In the genomic region with DNA sequence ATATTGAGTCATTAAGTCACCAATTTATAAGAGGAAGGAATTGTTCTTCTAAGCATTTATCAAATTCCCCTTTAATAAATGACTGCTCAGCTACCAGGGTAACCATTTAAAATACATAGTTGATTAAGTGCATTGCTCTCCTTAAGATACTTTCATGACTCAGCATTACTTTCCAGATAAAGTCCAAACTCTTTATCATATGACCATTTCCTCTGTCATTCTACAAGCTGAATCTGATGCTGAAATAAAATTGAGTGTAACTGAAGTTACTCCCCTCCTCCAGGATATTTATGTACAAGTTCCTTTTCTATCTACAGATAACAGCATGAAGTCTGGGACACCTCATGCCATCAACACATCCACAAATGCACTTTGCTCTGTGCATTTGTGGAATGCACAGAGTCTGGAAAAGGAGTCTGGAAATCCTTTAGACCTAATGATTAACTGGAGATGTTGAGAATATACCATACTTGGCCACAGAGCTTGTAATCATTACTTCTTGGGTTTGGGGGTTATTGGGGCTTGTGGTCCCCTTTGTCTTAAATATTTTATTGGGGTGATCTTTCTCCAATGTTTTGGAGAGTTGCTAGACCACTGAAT, we compare ENCODE assay signal across 17 cellular contexts.
DNase-seq lines count a peak whose midpoint lies in the region; ATAC-seq, FAIRE-seq and TF ChIP-seq lines count a peak whose summit lies in the region.
"Had no signal": no experiment of that assay in that cellular context is flagged by ENCODE, and none has a peak within 500 bp of the region (broad histone marks: within the 10 kb centered on the region; RNA-seq: fewer than 3 reads in every experiment).

No MANE protein-coding gene starts in this region.

- no peak overlapping the region for H4K91ac ChIP-seq in IMR-90 (ENCODE audit: insufficient read depth, low read depth, low read length)

- no peaks in the 10 kb centered on the region for H3K36me3 ChIP-seq in IMR-90 (ENCODE audit: control insufficient read depth, insufficient read depth, low read length)
- H3K36me3 ChIP-seq in esophagus muscularis mucosa: no peaks in the 10 kb centered on the region
- H3K36me3 ChIP-seq: HAP-1 had no signal

- BruUV-seq in IMR-90 (replicated peaks; lab: Mats Ljungman, UMichigan): no TSS peak

- no peaks in the 10 kb centered on the region for H3K9me1 ChIP-seq in IMR-90 (ENCODE audit: insufficient read depth, low read length)

- H3K4ac ChIP-seq in IMR-90 (ENCODE audit: low read depth, low read length): no peak overlapping the region

- POLR2A ChIA-PET in A549 (lab: Yijun Ruan, JAX) (no interaction called here), IMR-90 (lab: Charles Lee; ENCODE audit: unreplicated experiment) (no interaction called here)

- no peak overlapping the region for H2AFZ ChIP-seq in IMR-90 (replicated peaks; ENCODE audit: low read length, poor library complexity)

- no peak for ATAC-seq in A549
- ATAC-seq in IMR-90 (ENCODE audit: low read depth): no peak
- ATAC-seq: CD8-positive, alpha-beta T cell had no signal

- H4K8ac ChIP-seq in IMR-90 (ENCODE audit: low read depth in 2 of 2, low read length in 2 of 2): no peak overlapping the region

- no peak for DNase-seq in A549 (ENCODE audit: low read depth in 1 of 2, low spot score in 1 of 2)
- no peak for DNase-seq in IMR-90
- DNase-seq in esophagus muscularis mucosa (ENCODE audit: extremely low spot score): peak; percentile 26
- peak; percentile 9 for DNase-seq in left kidney (ENCODE audit: low read depth, low spot score)
- DNase-seq in ACHN: no peak
- no peak for DNase-seq in HCEC 1CT
- DNase-seq in NCI-H146 (lab: John Stamatoyannopoulos, UW): no peak
- DNase-seq: CD8-positive, alpha-beta T cell; COR-L47; DND-41; GDM1; HFFc6 had no signal

- H3K4me1 ChIP-seq in A549 (no peaks in the 10 kb centered on the region), IMR-90 (ENCODE audit: control insufficient read depth, insufficient read depth, low read length) (no peaks in the 10 kb centered on the region), esophagus muscularis mucosa (no peaks in the 10 kb centered on the region)
- H3K4me1 ChIP-seq: HAP-1 had no signal

- no peaks in the 10 kb centered on the region; the same call in 2 of the 3 replicates for H3K9me3 ChIP-seq in A549
- peaks cover 7% of the 10 kb centered on the region for H3K9me3 ChIP-seq in IMR-90 (ENCODE audit: control insufficient read depth, insufficient read depth, low read length)
- H3K9me3 ChIP-seq in esophagus muscularis mucosa: no peaks in the 10 kb centered on the region
- H3K9me3 ChIP-seq: HAP-1 had no signal

- intact Hi-C loops in IMR-90 (cut with micrococcal nuclease) (no loop called here), esophagus muscularis mucosa (cut with DNase I) (no loop called here)

- H3K27ac ChIP-seq in A549: no peak overlapping the region
- H3K27ac ChIP-seq in IMR-90 (ENCODE audit: insufficient read depth, low read length): no peak overlapping the region
- no peak overlapping the region for H3K27ac ChIP-seq in esophagus muscularis mucosa (replicated peaks in 1 of 4)
- H3K27ac ChIP-seq: HL-60 had no signal

- H3K23ac ChIP-seq in IMR-90 (ENCODE audit: low read depth, low read length): no peak overlapping the region

- no peaks in the 10 kb centered on the region for H3K27me3 ChIP-seq in IMR-90 (ENCODE audit: control insufficient read depth, insufficient read depth, low read length)
- no peaks in the 10 kb centered on the region for H3K27me3 ChIP-seq in esophagus muscularis mucosa

- no peak overlapping the region for H2AK9ac ChIP-seq in IMR-90 (replicated peaks; ENCODE audit: low read depth, low read length, poor library complexity)

- no peak overlapping the region for H2BK5ac ChIP-seq in IMR-90 (ENCODE audit: low read depth, low read length, poor library complexity, severe bottlenecking)

- no peaks in the 10 kb centered on the region for H4K20me1 ChIP-seq in IMR-90 (ENCODE audit: insufficient read depth, low read length)

- no peak overlapping the region for H4K5ac ChIP-seq in IMR-90 (ENCODE audit: low read depth, low read length)

- H3K79me1 ChIP-seq in IMR-90 (ENCODE audit: low read depth in 1 of 2, low read length in 2 of 2): no peaks in the 10 kb centered on the region

- H3K56ac ChIP-seq in IMR-90 (ENCODE audit: extremely low read depth, insufficient read depth, low read length): no peak overlapping the region

- FAIRE-seq in A549 (lab: Jason Lieb, UNC): no peak
- FAIRE-seq: A204.1, GM12892, H1 had no signal

- CTCF ChIA-PET in A549 (lab: Yijun Ruan, JAX) (no interaction called here), IMR-90 (lab: Yijun Ruan, JAX) (no interaction called here)

- TF ChIP-seq POLR2A in A549 (IDR thresholded peaks at IDR 0.05; ENCODE audit: low read length) (no peak), IMR-90 (IDR thresholded peaks at IDR 0.05; ENCODE audit: low read depth, low read length) (no peak), esophagus muscularis mucosa (IDR thresholded peaks at IDR 0.05; ENCODE audit: low read depth) (no peak)

- no peak overlapping the region for H2AK5ac ChIP-seq in IMR-90 (ENCODE audit: low read depth, low read length)

- in situ Hi-C loops in IMR-90 (cut with MboI; ENCODE audit: low sequenced_read_pairs) (no loop called here), ACHN (cut with HindIII; ENCODE audit: low pct_ligation_motif_present, low pct_unique_long_range_greater_than_20kb, low sequenced_read_pairs) (no loop called here)

- no peak for TF ChIP-seq RAD21 in A549 (conservative IDR thresholded peaks at IDR 0.05 in 1 of 2, IDR thresholded peaks at IDR 0.05 in 1 of 2)
- TF ChIP-seq RAD21 in IMR-90 (IDR thresholded peaks at IDR 0.05; ENCODE audit: low read length): no peak

- H3K4me3 ChIP-seq in A549 (no peak overlapping the region), IMR-90 (ENCODE audit: insufficient read depth, low read depth, low read length) (no peak overlapping the region), esophagus muscularis mucosa (no peak overlapping the region)
- H3K4me3 ChIP-seq: HAP-1 had no signal

- no peak overlapping the region for H2BK120ac ChIP-seq in IMR-90 (ENCODE audit: low read depth, low read length)

- TF ChIP-seq EP300 in A549 (IDR thresholded peaks at IDR 0.05) (no peak), esophagus muscularis mucosa (IDR thresholded peaks at IDR 0.05) (no peak)

- TF ChIP-seq CTCF in A549 (IDR thresholded peaks at IDR 0.05): no peak
- TF ChIP-seq CTCF in IMR-90 (conservative IDR thresholded peaks at IDR 0.05; ENCODE audit: low read depth, low read length): no peak
- TF ChIP-seq CTCF in esophagus muscularis mucosa (IDR thresholded peaks at IDR 0.05): no peak

- no peak overlapping the region for H3K4me2 ChIP-seq in A549
- H3K4me2 ChIP-seq in IMR-90 (ENCODE audit: low read depth, low read length): no peak overlapping the region

- no peak overlapping the region for H3K18ac ChIP-seq in IMR-90 (ENCODE audit: low read depth, low read length)

- H3K9ac ChIP-seq in IMR-90 (ENCODE audit: low read depth, low read length): no peak overlapping the region

- no peak overlapping the region for H2BK20ac ChIP-seq in IMR-90 (ENCODE audit: low read depth, low read length)

- dilution Hi-C loops in IMR-90 (cut with HindIII; ENCODE audit: low sequenced_read_pairs, unreplicated experiment): no loop called here

- no peak overlapping the region for H2BK15ac ChIP-seq in IMR-90 (ENCODE audit: low read depth, low read length)

- H3K14ac ChIP-seq in IMR-90 (replicated peaks; ENCODE audit: low read depth, low read length): no peak overlapping the region

TF ChIP-seq in A549, 52 proteins besides CTCF, POLR2A, EP300 and RAD21:
- TF ChIP-seq HOXB5 (CRISPR knock-in tag; IDR thresholded peaks at IDR 0.05): no peak
- TF ChIP-seq MAFK (IDR thresholded peaks at IDR 0.05; ENCODE audit: partially characterized antibody): peak; percentile 86
- peak; percentile 62; the same call in 1 of the 2 replicates for TF ChIP-seq NFE2L2 (conservative IDR thresholded peaks at IDR 0.05; ENCODE audit: low read length)

TF ChIP-seq in IMR-90, 13 proteins besides CTCF, POLR2A, EP300 and RAD21:
- TF ChIP-seq MAFK (IDR thresholded peaks at IDR 0.05; ENCODE audit: low read depth, low read length) (peak; percentile 56), NFE2L2 (IDR thresholded peaks at IDR 0.05; ENCODE audit: low read depth, low read length) (peak; percentile 46; the same call in 1 of the 2 replicates), CHD1 (IDR thresholded peaks at IDR 0.05; ENCODE audit: low read depth, low read length) (no peak)

Comparison
In these comparisons a context has a peak if more than half of its experiments do, and no peak if none do; other contexts are left out.
1. DNase-seq: peak in esophagus muscularis mucosa (single experiment) and left kidney (single experiment); none in A549 (0 of 2), IMR-90 (single experiment), ACHN (single experiment), HCEC 1CT (single experiment) and NCI-H146 (single experiment).